1 cellular context compared by ENCODE assay signal in genomic region chr1:28718601-28719331, GRCh38.
TF ChIP-seq lines count a peak whose summit lies in the region.

No MANE protein-coding gene starts in this region.

TF ChIP-seq in K562, 482 proteins besides CTCF, POLR2A, EP300 and RAD21 (continued from another document and continues in another):
- TF ChIP-seq, protein P1, sequence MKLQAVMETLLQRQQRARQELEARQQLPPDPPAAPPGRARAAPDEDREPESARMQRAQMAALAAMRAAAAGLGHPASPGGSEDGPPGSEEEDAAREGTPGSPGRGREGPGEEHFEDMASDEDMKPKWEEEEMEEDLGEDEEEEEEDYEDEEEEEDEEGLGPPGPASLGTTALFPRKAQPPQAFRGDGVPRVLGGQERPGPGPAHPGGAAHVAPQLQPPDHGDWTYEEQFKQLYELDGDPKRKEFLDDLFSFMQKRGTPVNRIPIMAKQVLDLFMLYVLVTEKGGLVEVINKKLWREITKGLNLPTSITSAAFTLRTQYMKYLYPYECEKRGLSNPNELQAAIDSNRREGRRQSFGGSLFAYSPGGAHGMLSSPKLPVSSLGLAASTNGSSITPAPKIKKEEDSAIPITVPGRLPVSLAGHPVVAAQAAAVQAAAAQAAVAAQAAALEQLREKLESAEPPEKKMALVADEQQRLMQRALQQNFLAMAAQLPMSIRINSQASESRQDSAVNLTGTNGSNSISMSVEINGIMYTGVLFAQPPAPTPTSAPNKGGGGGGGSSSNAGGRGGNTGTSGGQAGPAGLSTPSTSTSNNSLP (IDR thresholded peaks at IDR 0.05; ENCODE audit: borderline replicate concordance, low read depth, low read length) = no peak
- TF ChIP-seq UBTF (IDR thresholded peaks at IDR 0.05; ENCODE audit: borderline replicate concordance in 1 of 2, low read depth in 2 of 2, low read length in 2 of 2) (0 out of 4 replicates have a peak, but pooled peaks of 1 of the 2 experiments have one; percentile 15), RFX7 (CRISPR knock-in tag; IDR thresholded peaks at IDR 0.05) (no peak), ZKSCAN8 (CRISPR knock-in tag; IDR thresholded peaks at IDR 0.05) (peak; percentile 29; the same call in 1 of the 2 replicates), NFRKB (IDR thresholded peaks at IDR 0.05; ENCODE audit: low read depth) (no peak), ZNF766 (CRISPR knock-in tag; conservative IDR thresholded peaks at IDR 0.05) (no peak), ZNF57 (CRISPR knock-in tag; IDR thresholded peaks at IDR 0.05) (no peak), SOX6 (IDR thresholded peaks at IDR 0.05) (no peak; the same call in 1 of the 2 replicates), FOSL1 (tag; conservative IDR thresholded peaks at IDR 0.05) (peak; percentile 67), TFAM (CRISPR knock-in tag; conservative IDR thresholded peaks at IDR 0.05) (no peak), ATF7 (IDR thresholded peaks at IDR 0.05) (0 out of 2 replicates have a peak, but pooled peaks have one; percentile 39), ZNF184 (CRISPR knock-in tag; IDR thresholded peaks at IDR 0.05) (no peak), CREBBP (IDR thresholded peaks at IDR 0.05; ENCODE audit: low read depth, low read length) (no peak), CEBPB (tag; IDR thresholded peaks at IDR 0.05) (no peak), FOXK2 (conservative IDR thresholded peaks at IDR 0.05 in 1 of 2, IDR thresholded peaks at IDR 0.05 in 1 of 2; ENCODE audit: low read depth in 2 of 2) (peak in 1 of 2 experiments; percentile 48; a peak in 2 of 4 replicates), ID3 (CRISPR knock-in tag; IDR thresholded peaks at IDR 0.05) (no peak), ID3 (tag; IDR thresholded peaks at IDR 0.05) (0 out of 2 replicates have a peak, but pooled peaks have one; percentile 30), RBFOX2 (IDR thresholded peaks at IDR 0.05; ENCODE audit: low read depth, low read length) (no peak), KLF13 (tag; IDR thresholded peaks at IDR 0.05; ENCODE audit: borderline replicate concordance, low read depth) (no peak), MCM3 (IDR thresholded peaks at IDR 0.05) (no peak), ELF1 (tag; IDR thresholded peaks at IDR 0.05) (no peak), ZNF76 (CRISPR knock-in tag; IDR thresholded peaks at IDR 0.05; ENCODE audit: borderline replicate concordance) (no peak), SMARCC2 (IDR thresholded peaks at IDR 0.05; ENCODE audit: low read depth) (no peak), SP1 (CRISPR knock-in tag; IDR thresholded peaks at IDR 0.05) (no peak), ATF4 (CRISPR knock-in tag; IDR thresholded peaks at IDR 0.05) (no peak), TRIM24 (IDR thresholded peaks at IDR 0.05) (0 out of 4 replicates have a peak, but pooled peaks of 1 of the 2 experiments have one; percentile 22), KAT2B (IDR thresholded peaks at IDR 0.05; ENCODE audit: low read depth, low read length) (no peak), MTA1 (IDR thresholded peaks at IDR 0.05; ENCODE audit: borderline replicate concordance) (no peak), MCM5 (IDR thresholded peaks at IDR 0.05; ENCODE audit: low read depth) (no peak), CHD1 (IDR thresholded peaks at IDR 0.05; ENCODE audit: low read length) (no peak), E2F5 (CRISPR knock-in tag; IDR thresholded peaks at IDR 0.05) (no peak), TARDBP (IDR thresholded peaks at IDR 0.05) (no peak), ZNF324 (CRISPR knock-in tag; IDR thresholded peaks at IDR 0.05) (no peak), CHD2 (IDR thresholded peaks at IDR 0.05; ENCODE audit: low read depth, low read length) (no peak), RBM14 (IDR thresholded peaks at IDR 0.05; ENCODE audit: borderline replicate concordance, insufficient read depth, low read depth, low read length) (no peak), TBP (optimal IDR thresholded peaks at IDR 0.05; ENCODE audit: low read depth, low read length) (no peak)
- TF ChIP-seq, protein P2, sequence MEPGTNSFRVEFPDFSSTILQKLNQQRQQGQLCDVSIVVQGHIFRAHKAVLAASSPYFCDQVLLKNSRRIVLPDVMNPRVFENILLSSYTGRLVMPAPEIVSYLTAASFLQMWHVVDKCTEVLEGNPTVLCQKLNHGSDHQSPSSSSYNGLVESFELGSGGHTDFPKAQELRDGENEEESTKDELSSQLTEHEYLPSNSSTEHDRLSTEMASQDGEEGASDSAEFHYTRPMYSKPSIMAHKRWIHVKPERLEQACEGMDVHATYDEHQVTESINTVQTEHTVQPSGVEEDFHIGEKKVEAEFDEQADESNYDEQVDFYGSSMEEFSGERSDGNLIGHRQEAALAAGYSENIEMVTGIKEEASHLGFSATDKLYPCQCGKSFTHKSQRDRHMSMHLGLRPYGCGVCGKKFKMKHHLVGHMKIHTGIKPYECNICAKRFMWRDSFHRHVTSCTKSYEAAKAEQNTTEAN (CRISPR knock-in tag; IDR thresholded peaks at IDR 0.05) = no peak
- TF ChIP-seq, protein P3, sequence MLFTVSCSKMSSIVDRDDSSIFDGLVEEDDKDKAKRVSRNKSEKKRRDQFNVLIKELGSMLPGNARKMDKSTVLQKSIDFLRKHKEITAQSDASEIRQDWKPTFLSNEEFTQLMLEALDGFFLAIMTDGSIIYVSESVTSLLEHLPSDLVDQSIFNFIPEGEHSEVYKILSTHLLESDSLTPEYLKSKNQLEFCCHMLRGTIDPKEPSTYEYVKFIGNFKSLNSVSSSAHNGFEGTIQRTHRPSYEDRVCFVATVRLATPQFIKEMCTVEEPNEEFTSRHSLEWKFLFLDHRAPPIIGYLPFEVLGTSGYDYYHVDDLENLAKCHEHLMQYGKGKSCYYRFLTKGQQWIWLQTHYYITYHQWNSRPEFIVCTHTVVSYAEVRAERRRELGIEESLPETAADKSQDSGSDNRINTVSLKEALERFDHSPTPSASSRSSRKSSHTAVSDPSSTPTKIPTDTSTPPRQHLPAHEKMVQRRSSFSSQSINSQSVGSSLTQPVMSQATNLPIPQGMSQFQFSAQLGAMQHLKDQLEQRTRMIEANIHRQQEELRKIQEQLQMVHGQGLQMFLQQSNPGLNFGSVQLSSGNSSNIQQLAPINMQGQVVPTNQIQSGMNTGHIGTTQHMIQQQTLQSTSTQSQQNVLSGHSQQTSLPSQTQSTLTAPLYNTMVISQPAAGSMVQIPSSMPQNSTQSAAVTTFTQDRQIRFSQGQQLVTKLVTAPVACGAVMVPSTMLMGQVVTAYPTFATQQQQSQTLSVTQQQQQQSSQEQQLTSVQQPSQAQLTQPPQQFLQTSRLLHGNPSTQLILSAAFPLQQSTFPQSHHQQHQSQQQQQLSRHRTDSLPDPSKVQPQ (CRISPR knock-in tag; IDR thresholded peaks at IDR 0.05; ENCODE audit: borderline replicate concordance) = no peak
- TF ChIP-seq, protein P4, sequence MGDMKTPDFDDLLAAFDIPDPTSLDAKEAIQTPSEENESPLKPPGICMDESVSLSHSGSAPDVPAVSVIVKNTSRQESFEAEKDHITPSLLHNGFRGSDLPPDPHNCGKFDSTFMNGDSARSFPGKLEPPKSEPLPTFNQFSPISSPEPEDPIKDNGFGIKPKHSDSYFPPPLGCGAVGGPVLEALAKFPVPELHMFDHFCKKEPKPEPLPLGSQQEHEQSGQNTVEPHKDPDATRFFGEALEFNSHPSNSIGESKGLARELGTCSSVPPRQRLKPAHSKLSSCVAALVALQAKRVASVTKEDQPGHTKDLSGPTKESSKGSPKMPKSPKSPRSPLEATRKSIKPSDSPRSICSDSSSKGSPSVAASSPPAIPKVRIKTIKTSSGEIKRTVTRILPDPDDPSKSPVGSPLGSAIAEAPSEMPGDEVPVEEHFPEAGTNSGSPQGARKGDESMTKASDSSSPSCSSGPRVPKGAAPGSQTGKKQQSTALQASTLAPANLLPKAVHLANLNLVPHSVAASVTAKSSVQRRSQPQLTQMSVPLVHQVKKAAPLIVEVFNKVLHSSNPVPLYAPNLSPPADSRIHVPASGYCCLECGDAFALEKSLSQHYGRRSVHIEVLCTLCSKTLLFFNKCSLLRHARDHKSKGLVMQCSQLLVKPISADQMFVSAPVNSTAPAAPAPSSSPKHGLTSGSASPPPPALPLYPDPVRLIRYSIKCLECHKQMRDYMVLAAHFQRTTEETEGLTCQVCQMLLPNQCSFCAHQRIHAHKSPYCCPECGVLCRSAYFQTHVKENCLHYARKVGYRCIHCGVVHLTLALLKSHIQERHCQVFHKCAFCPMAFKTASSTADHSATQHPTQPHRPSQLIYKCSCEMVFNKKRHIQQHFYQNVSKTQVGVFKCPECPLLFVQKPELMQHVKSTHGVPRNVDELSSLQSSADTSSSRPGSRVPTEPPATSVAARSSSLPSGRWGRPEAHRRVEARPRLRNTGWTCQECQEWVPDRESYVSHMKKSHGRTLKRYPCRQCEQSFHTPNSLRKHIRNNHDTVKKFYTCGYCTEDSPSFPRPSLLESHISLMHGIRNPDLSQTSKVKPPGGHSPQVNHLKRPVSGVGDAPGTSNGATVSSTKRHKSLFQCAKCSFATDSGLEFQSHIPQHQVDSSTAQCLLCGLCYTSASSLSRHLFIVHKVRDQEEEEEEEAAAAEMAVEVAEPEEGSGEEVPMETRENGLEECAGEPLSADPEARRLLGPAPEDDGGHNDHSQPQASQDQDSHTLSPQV (IDR thresholded peaks at IDR 0.05) = peak; percentile 76; the same call in 1 of the 2 replicates
- TF ChIP-seq, protein P5, sequence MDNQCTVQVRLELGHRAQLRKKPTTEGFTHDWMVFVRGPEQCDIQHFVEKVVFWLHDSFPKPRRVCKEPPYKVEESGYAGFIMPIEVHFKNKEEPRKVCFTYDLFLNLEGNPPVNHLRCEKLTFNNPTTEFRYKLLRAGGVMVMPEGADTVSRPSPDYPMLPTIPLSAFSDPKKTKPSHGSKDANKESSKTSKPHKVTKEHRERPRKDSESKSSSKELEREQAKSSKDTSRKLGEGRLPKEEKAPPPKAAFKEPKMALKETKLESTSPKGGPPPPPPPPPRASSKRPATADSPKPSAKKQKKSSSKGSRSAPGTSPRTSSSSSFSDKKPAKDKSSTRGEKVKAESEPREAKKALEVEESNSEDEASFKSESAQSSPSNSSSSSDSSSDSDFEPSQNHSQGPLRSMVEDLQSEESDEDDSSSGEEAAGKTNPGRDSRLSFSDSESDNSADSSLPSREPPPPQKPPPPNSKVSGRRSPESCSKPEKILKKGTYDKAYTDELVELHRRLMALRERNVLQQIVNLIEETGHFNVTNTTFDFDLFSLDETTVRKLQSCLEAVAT (IDR thresholded peaks at IDR 0.05) = no peak
- TF ChIP-seq, protein P6, sequence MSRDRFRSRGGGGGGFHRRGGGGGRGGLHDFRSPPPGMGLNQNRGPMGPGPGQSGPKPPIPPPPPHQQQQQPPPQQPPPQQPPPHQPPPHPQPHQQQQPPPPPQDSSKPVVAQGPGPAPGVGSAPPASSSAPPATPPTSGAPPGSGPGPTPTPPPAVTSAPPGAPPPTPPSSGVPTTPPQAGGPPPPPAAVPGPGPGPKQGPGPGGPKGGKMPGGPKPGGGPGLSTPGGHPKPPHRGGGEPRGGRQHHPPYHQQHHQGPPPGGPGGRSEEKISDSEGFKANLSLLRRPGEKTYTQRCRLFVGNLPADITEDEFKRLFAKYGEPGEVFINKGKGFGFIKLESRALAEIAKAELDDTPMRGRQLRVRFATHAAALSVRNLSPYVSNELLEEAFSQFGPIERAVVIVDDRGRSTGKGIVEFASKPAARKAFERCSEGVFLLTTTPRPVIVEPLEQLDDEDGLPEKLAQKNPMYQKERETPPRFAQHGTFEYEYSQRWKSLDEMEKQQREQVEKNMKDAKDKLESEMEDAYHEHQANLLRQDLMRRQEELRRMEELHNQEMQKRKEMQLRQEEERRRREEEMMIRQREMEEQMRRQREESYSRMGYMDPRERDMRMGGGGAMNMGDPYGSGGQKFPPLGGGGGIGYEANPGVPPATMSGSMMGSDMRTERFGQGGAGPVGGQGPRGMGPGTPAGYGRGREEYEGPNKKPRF (IDR thresholded peaks at IDR 0.05; ENCODE audit: low read depth, low read length) = no peak
- TF ChIP-seq, protein P7, sequence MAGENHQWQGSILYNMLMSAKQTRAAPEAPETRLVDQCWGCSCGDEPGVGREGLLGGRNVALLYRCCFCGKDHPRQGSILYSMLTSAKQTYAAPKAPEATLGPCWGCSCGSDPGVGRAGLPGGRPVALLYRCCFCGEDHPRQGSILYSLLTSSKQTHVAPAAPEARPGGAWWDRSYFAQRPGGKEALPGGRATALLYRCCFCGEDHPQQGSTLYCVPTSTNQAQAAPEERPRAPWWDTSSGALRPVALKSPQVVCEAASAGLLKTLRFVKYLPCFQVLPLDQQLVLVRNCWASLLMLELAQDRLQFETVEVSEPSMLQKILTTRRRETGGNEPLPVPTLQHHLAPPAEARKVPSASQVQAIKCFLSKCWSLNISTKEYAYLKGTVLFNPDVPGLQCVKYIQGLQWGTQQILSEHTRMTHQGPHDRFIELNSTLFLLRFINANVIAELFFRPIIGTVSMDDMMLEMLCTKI (IDR thresholded peaks at IDR 0.05; ENCODE audit: partially characterized antibody) = no peak
